In the genomic region with DNA sequence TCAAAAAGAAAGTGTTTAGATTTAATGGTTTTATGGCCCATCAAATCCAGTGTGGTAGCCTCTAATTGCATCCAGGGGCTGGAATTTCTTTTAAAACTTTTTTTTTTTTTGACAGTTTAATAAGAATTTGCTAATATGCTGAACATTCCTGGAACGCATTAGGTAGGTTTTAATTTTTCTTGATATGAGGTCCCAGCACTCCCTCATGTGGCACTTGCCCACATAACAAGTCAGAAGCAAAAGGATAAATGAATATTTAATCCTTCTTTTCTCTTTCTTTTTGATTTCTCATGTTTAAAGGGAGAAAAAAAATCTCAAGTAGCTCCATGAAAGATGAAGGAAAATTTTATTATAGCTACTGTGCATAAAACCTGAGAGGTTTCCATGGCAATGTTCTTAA, we compare ENCODE assay signal across 9 cellular contexts. TPM values are rescaled to one million over a fixed set of nuclear protein-coding genes. Genes with fewer than 3 reads are reported as not detected.
DNase-seq lines count a peak whose midpoint lies in the region; TF ChIP-seq lines count a peak whose summit lies in the region.
"Had no signal": no experiment of that assay in that cellular context is flagged by ENCODE, and none has a peak within 500 bp of the region (broad histone marks: within the 10 kb centered on the region; RNA-seq: fewer than 3 reads in every experiment).

No MANE protein-coding gene starts in this region.

- H3K36me3 ChIP-seq in MM.1S (replicated peaks; ENCODE audit: insufficient read depth, low read length) (no peaks in the 10 kb centered on the region), neural progenitor cell (no peaks in the 10 kb centered on the region)

- H3K4me3 ChIP-seq in MM.1S (ENCODE audit: low read length) = no peak overlapping the region
- no peak overlapping the region for H3K4me3 ChIP-seq in neural progenitor cell

- no peaks in the 10 kb centered on the region for H3K4me1 Mint-ChIP-seq in neural progenitor cell

- H3F3A ChIP-seq in MM.1S (ENCODE audit: insufficient read depth, low read length) = no peaks in the 10 kb centered on the region
- H3F3A ChIP-seq in neural progenitor cell (ENCODE audit: low read depth) = no peaks in the 10 kb centered on the region

- H3K27ac ChIP-seq in MM.1S (ENCODE audit: low read length) (no peak overlapping the region), neural progenitor cell (no peak overlapping the region)
- H3K27ac ChIP-seq: parathyroid adenoma had no signal

- H2AFZ ChIP-seq in MM.1S (ENCODE audit: low read length) = no peak overlapping the region; the same call in 1 of the 2 replicates
- no peak overlapping the region for H2AFZ ChIP-seq in neural progenitor cell (replicated peaks)
- H2AFZ ChIP-seq: parathyroid adenoma had no signal

- H3K27me3 ChIP-seq in MM.1S (replicated peaks; ENCODE audit: insufficient read depth, low read length) (no peaks in the 10 kb centered on the region), neural progenitor cell (no peaks in the 10 kb centered on the region)

- peak; percentile 58 for TF ChIP-seq CTCF in MM.1S (IDR thresholded peaks at IDR 0.05; ENCODE audit: low read length)
- TF ChIP-seq CTCF in neural progenitor cell (IDR thresholded peaks at IDR 0.05) = peak; percentile 71

- peak; percentile 16 for DNase-seq in G401 (ENCODE audit: low spot score)
- peak; percentile 41 for DNase-seq in MM.1S
- DNase-seq in cerebellar cortex (ENCODE audit: low spot score) = peak; percentile 12
- DNase-seq in neural progenitor cell (ENCODE audit: low spot score) = peak; percentile 28
- no peak for DNase-seq in activated CD4-positive, alpha-beta T cell treated with anti-CD3 and anti-CD28 coated beads, Interleukin-2, amount 50 U/mL, for 4 hours
- no peak for DNase-seq in SKM-1 treated with dmso at 0.1 percent for 144 hours (lab: John Stamatoyannopoulos, UW; ENCODE audit: unreplicated experiment)
- DNase-seq in activated CD4-positive, alpha-beta T cell treated with anti-CD3 and anti-CD28 coated beads for 48 hours = no peak
- DNase-seq in activated CD4-positive, CD25-positive, alpha-beta regulatory T cell treated with anti-CD3 and anti-CD28 coated beads, Interleukin-2, amount 50 U/mL, for 72 hours = no peak

- H3K27ac Mint-ChIP-seq in neural progenitor cell = no peak overlapping the region

- H3K4me3 Mint-ChIP-seq in neural progenitor cell = no peak overlapping the region

- H3K4me2 ChIP-seq in MM.1S (ENCODE audit: low read depth, low read length) (no peak overlapping the region), neural progenitor cell (no peak overlapping the region)

- in situ Hi-C loops in G401 (cut with HindIII; ENCODE audit: low sequenced_read_pairs) = no loop called here

- H3K4me1 ChIP-seq in MM.1S (ENCODE audit: low read length) = no peaks in the 10 kb centered on the region
- no peaks in the 10 kb centered on the region for H3K4me1 ChIP-seq in neural progenitor cell
- H3K4me1 ChIP-seq: parathyroid adenoma had no signal

- H4K20me1 ChIP-seq in MM.1S (ENCODE audit: insufficient read depth, low read length) (no peaks in the 10 kb centered on the region), neural progenitor cell (ENCODE audit: low read depth) (no peaks in the 10 kb centered on the region)

- H3K9me2 ChIP-seq in MM.1S (replicated peaks; ENCODE audit: insufficient read depth, low read length) = no peaks in the 10 kb centered on the region

- H3K36me3 Mint-ChIP-seq in neural progenitor cell = no peaks in the 10 kb centered on the region

- H3K9ac ChIP-seq in MM.1S (ENCODE audit: low read length) (no peak overlapping the region), neural progenitor cell (no peak overlapping the region)
- H3K9ac ChIP-seq: parathyroid adenoma had no signal

- H3K9me3 Mint-ChIP-seq in neural progenitor cell = no peaks in the 10 kb centered on the region

- H3K79me2 ChIP-seq in MM.1S (ENCODE audit: low read length) (no peaks in the 10 kb centered on the region), neural progenitor cell (ENCODE audit: low read depth) (no peaks in the 10 kb centered on the region)
- H3K79me2 ChIP-seq: parathyroid adenoma had no signal

- H3K9me3 ChIP-seq in MM.1S (replicated peaks; ENCODE audit: insufficient read depth, low read length) = no peaks in the 10 kb centered on the region
- H3K9me3 ChIP-seq in neural progenitor cell (ENCODE audit: low read depth) = no peaks in the 10 kb centered on the region

- H3K27me3 Mint-ChIP-seq in neural progenitor cell (ENCODE audit: insufficient read depth, low read depth) = no peaks in the 10 kb centered on the region

RNA-seq across cellular contexts. Expression of gene HAO1, which starts 13.5 kb away (rescaled TPM):
- total RNA-seq in G401 (2014; rRNA removed; shearing (Covaris generic)) = not detected in 2 replicates
- not detected in 2 replicates for total RNA-seq in neural progenitor cell (ENCODE audit: low replicate concordance)

Comparison
In these comparisons a context has a peak if more than half of its experiments do, and no peak if none do; other contexts are left out.
1. DNase-seq: peak in G401 (single experiment), MM.1S (single experiment), cerebellar cortex (single experiment) and neural progenitor cell (single experiment); none in activated CD4-positive, alpha-beta T cell treated with anti-CD3 and anti-CD28 coated beads, Interleukin-2, amount 50 U/mL, for 4 hours (0 of 2), SKM-1 treated with dmso at 0.1 percent for 144 hours (single experiment), activated CD4-positive, alpha-beta T cell treated with anti-CD3 and anti-CD28 coated beads for 48 hours (single experiment) and activated CD4-positive, CD25-positive, alpha-beta regulatory T cell treated with anti-CD3 and anti-CD28 coated beads, Interleukin-2, amount 50 U/mL, for 72 hours (single experiment).